28 cellular contexts compared by ENCODE assay signal in genomic region chr19:47200530-47200929, GRCh38.
"Had no signal": no experiment of that assay in that cellular context is flagged by ENCODE, and none has a peak within 500 bp of the region (broad histone marks: within the 10 kb centered on the region; RNA-seq: fewer than 3 reads in every experiment).

No MANE protein-coding gene starts in this region.

- ATAC-seq: left colon; left lung; lower lobe of right lung; naive thymus-derived CD8-positive, alpha-beta T cell; pancreas; right cardiac atrium; upper lobe of right lung had no signal

- H3K9me3 ChIP-seq: left lung, lower lobe of right lung, pancreas, prostate gland, sigmoid colon, spleen, suprapubic skin, thoracic aorta, tibial artery, upper lobe of right lung had no signal

- H3K4me3 ChIP-seq: left lung, lower lobe of right lung, pancreas, prostate gland, sigmoid colon, spleen, suprapubic skin, thoracic aorta, tibial artery, upper lobe of right lung had no signal

- H3K27ac ChIP-seq: left lung, lower lobe of right lung, pancreas, prostate gland, spleen, suprapubic skin, thoracic aorta, tibial artery, upper lobe of right lung had no signal

- H3K27ac Mint-ChIP-seq: immature natural killer cell; nephron; stimulated activated naive CD8-positive, alpha-beta T cell treated with anti-CD3 and anti-CD28 coated beads, Interleukin-15, Interleukin-2, amounts not matched to agents 100 ng/mL and 50 ng/mL, for 24 hours had no signal

- H3K4me3 Mint-ChIP-seq: immature natural killer cell; naive thymus-derived CD8-positive, alpha-beta T cell; nephron; neural crest cell; stimulated activated naive CD8-positive, alpha-beta T cell treated with anti-CD3 and anti-CD28 coated beads, Interleukin-15, Interleukin-2, amounts not matched to agents 100 ng/mL and 50 ng/mL, for 24 hours had no signal

- H3K4me1 ChIP-seq: left lung, prostate gland, suprapubic skin, tibial artery, upper lobe of right lung had no signal

- H3K27me3 Mint-ChIP-seq: naive thymus-derived CD8-positive, alpha-beta T cell; stimulated activated naive CD8-positive, alpha-beta T cell treated with anti-CD3 and anti-CD28 coated beads, Interleukin-15, Interleukin-2, amounts not matched to agents 100 ng/mL and 50 ng/mL, for 24 hours had no signal

- H3K36me3 ChIP-seq: prostate gland had no signal

- DNase-seq: hypothalamus; immature natural killer cell; kidney; left colon; left lung; lower lobe of right lung; mammary epithelial cell; mesenchymal stem cell; naive thymus-derived CD8-positive, alpha-beta T cell; nucleus accumbens; pancreas; retina; right cardiac atrium; sigmoid colon; small intestine; spleen; stimulated activated CD4-positive, alpha-beta T cell treated with anti-CD3 and anti-CD28 coated beads, Interleukin-4, amount 100 ng/mL, for 4 hours; stimulated activated CD8-positive, alpha-beta memory T cell treated with anti-CD3 and anti-CD28 coated beads, Interleukin-4, amount 100 ng/mL, for 48 hours; stimulated activated naive CD4-positive, alpha-beta T cell; tibial artery; trophoblast cell; upper lobe of right lung had no signal

- H3K4me1 Mint-ChIP-seq: neural crest cell had no signal

- H3K9me3 Mint-ChIP-seq: immature natural killer cell; naive thymus-derived CD8-positive, alpha-beta T cell; nephron; neural crest cell; stimulated activated naive CD8-positive, alpha-beta T cell treated with anti-CD3 and anti-CD28 coated beads, Interleukin-15, Interleukin-2, amounts not matched to agents 100 ng/mL and 50 ng/mL, for 24 hours had no signal
